14 cellular contexts compared by ENCODE assay signal in the genomic region with DNA sequence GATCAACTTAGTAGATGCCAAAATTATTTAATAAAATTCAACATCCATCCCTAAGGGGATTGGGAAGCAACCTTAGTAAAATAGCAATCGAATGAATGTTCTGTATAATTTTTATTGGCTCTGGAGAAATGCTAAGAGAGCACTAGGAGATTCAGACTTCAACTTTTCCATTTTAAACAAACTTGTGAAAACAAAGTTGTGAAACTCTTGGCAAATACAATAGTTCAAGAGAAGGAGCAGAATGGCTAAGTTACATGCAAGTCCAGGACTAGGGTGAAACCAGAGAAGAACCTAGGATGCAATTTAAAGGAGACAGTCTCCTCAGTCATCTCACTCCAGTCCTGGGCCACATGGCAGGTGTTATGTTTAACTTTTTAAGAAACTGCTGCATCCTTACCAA.
"Had no signal": no experiment of that assay in that cellular context is flagged by ENCODE, and none has a peak within 500 bp of the region (broad histone marks: within the 10 kb centered on the region; RNA-seq: fewer than 3 reads in every experiment).

No MANE protein-coding gene starts in this region.

- H3K36me3 ChIP-seq: sigmoid colon, thoracic aorta had no signal

- H3K4me1 ChIP-seq: sigmoid colon had no signal

- ATAC-seq: activated naive CD4-positive, alpha-beta T cell treated with anti-CD3 and anti-CD28 coated beads, Interleukin-2, amount 50 U/mL, for 72 hours; esophagus mucosa; natural killer cell treated with Interleukin-12 subunit alpha and Interleukin-12 subunit beta and Interleukin-15 and Interleukin-18, amount 100 ng/mL, for 72 hours; stimulated activated naive CD8-positive, alpha-beta T cell treated with anti-CD3 and anti-CD28 coated beads, Interleukin-15, Interleukin-2, amounts not matched to agents 100 U/mL and 50 U/mL, for 24 hours had no signal

- DNase-seq: activated CD4-positive, CD25-positive, alpha-beta regulatory T cell; amygdala; hypothalamus; mesenchymal stem cell; nucleus accumbens; sigmoid colon; stimulated activated CD4-positive, alpha-beta T cell treated with anti-CD3 and anti-CD28 coated beads, Interleukin-12 subunit alpha, Interleukin-12 subunit beta, amount 100 ng/mL, for 4 hours; stimulated activated CD4-positive, alpha-beta T cell treated with anti-CD3 and anti-CD28 coated beads, Interleukin-2, amount 100 ng/mL, for 48 hours; stimulated activated naive CD8-positive, alpha-beta T cell treated with anti-CD3 and anti-CD28 coated beads, Interleukin-15, Interleukin-2, amounts not matched to agents 100 U/mL and 50 U/mL, for 24 hours; T-helper 2 cell had no signal

- H3K4me3 ChIP-seq: sigmoid colon, thoracic aorta had no signal

- H3K27me3 ChIP-seq: sigmoid colon had no signal

- H3K9me3 ChIP-seq: sigmoid colon, thoracic aorta had no signal

- H3K27ac ChIP-seq: thoracic aorta had no signal
